Comparison of ENCODE assay signal across 8 cellular contexts in genomic region chr10:46544989-46545791, GRCh38. TPM values are rescaled to one million over a fixed set of nuclear protein-coding genes. Genes with fewer than 3 reads are reported as not detected.
DNase-seq lines count a peak whose midpoint lies in the region; ATAC-seq and TF ChIP-seq lines count a peak whose summit lies in the region.

No MANE protein-coding gene starts in this region.

- ATAC-seq in DND-41 (ENCODE audit: insufficient read depth, low read depth): peak; percentile 45; the same call in 1 of the 3 replicates
- ATAC-seq in right lobe of liver: peak in 1 of 4 donors; percentile 6
- ATAC-seq in GM19035 (IDR thresholded peaks at IDR 0.05; ENCODE audit: unreplicated experiment): no peak
- no peak for ATAC-seq in GM19324 (IDR thresholded peaks at IDR 0.05; ENCODE audit: low FRiP score, unreplicated experiment)

- 62% methylated on average over 3 of the region's 3 CpGs for WGBS in right lobe of liver (ENCODE audit: insufficient coverage, low coverage, low lambda C conversion rate, missing lambda C conversion rate)

- H3K27ac ChIP-seq in DND-41 (ENCODE audit: low read length) (no peak overlapping the region), right lobe of liver (no peak overlapping the region)

- H3K4me2 ChIP-seq in DND-41 (ENCODE audit: insufficient read depth, low read length): no peak overlapping the region

- H4K20me1 ChIP-seq in DND-41 (ENCODE audit: insufficient read depth, low read length): no peaks in the 10 kb centered on the region

- H3K4me1 ChIP-seq in DND-41 (ENCODE audit: insufficient read depth, low read length): no peaks in the 10 kb centered on the region
- H3K4me1 ChIP-seq in right lobe of liver: no peaks in the 10 kb centered on the region

- no peak overlapping the region for H3K9ac ChIP-seq in DND-41 (ENCODE audit: low read depth, low read length)

- DNase-seq in DND-41: no peak
- peak; percentile 75 for DNase-seq in HT-29 (ENCODE audit: low spot score)
- no peak for DNase-seq in astrocyte of the cerebellum (ENCODE audit: low read depth)
- DNase-seq in right lobe of liver: peak in 2 of 3 donors; percentile 20 to 46
- DNase-seq in NCI-H1105 treated with DMSO at 0.1 percent for 48 hours (lab: John Stamatoyannopoulos, UW): no peak
- DNase-seq in effector CD4-positive, alpha-beta T cell: no peak

- TF ChIP-seq CTCF in DND-41 (IDR thresholded peaks at IDR 0.05; ENCODE audit: borderline replicate concordance, extremely low read depth, low read length, poor library complexity, severe bottlenecking) (peak; percentile 45), astrocyte of the cerebellum (IDR thresholded peaks at IDR 0.05; ENCODE audit: low read depth, low read length, missing control alignments) (peak; percentile 47), right lobe of liver (IDR thresholded peaks at IDR 0.05) (peak in 2 of 4 donors; percentile 17 to 21)

- H3K79me2 ChIP-seq in DND-41 (ENCODE audit: insufficient read depth, low read length): no peaks in the 10 kb centered on the region

- H3K9me3 ChIP-seq in DND-41 (ENCODE audit: insufficient read depth, low read length, severe bottlenecking) (no peaks in the 10 kb centered on the region), right lobe of liver (no peaks in the 10 kb centered on the region)

- no peaks in the 10 kb centered on the region for H3K36me3 ChIP-seq in DND-41 (ENCODE audit: insufficient read depth, low read length)
- H3K36me3 ChIP-seq in right lobe of liver: no peaks in the 10 kb centered on the region

- no peak overlapping the region for H3K4me3 ChIP-seq in DND-41 (ENCODE audit: low read depth in 1 of 2, low read length in 2 of 2)
- H3K4me3 ChIP-seq in astrocyte of the cerebellum (ENCODE audit: low read depth, low read length): no peak overlapping the region
- H3K4me3 ChIP-seq in right lobe of liver: no peak overlapping the region

- intact Hi-C loops in right lobe of liver (cut with DNase I): no loop called here

- no peak overlapping the region for H2AFZ ChIP-seq in DND-41 (ENCODE audit: low read depth, low read length)

- H3K27me3 ChIP-seq in DND-41 (ENCODE audit: insufficient read depth, low read length, poor library complexity) (peaks cover 15% of the 10 kb centered on the region), right lobe of liver (no peaks in the 10 kb centered on the region)

- in situ Hi-C loops in astrocyte of the cerebellum (cut with HindIII; ENCODE audit: low sequenced_read_pairs): no loop called here

- no peak for TF ChIP-seq POLR2A in right lobe of liver (IDR thresholded peaks at IDR 0.05)

RNA-seq across cellular contexts. Expression of gene GPRIN2, which starts 11.3 kb away (rescaled TPM):
- 0.70 and 0.89 TPM in 2 replicates for total RNA-seq in HT-29 (2014; rRNA removed; shearing (Covaris generic))
- total RNA-seq in right lobe of liver: under 1 TPM; 0.19 to 0.84 (median 0.32) TPM

RNA-seq across cellular contexts. Expression of gene SYT15, which starts 33.7 kb away (rescaled TPM):
- not detected in 2 replicates for total RNA-seq in HT-29 (2014; rRNA removed; shearing (Covaris generic))
- total RNA-seq in right lobe of liver: 1 to 10 TPM in 2 of 6 experiments, under 1 TPM in 4; 0.43 to 1.3 (median 0.82) TPM

Comparison
In these comparisons a context has a peak if more than half of its experiments do, and no peak if none do; other contexts are left out.
1. DNase-seq: peak in HT-29 (single experiment) and right lobe of liver (2 of 3); none in DND-41 (single experiment), astrocyte of the cerebellum (single experiment), NCI-H1105 treated with DMSO at 0.1 percent for 48 hours (single experiment) and effector CD4-positive, alpha-beta T cell (single experiment).